In the genomic region with DNA sequence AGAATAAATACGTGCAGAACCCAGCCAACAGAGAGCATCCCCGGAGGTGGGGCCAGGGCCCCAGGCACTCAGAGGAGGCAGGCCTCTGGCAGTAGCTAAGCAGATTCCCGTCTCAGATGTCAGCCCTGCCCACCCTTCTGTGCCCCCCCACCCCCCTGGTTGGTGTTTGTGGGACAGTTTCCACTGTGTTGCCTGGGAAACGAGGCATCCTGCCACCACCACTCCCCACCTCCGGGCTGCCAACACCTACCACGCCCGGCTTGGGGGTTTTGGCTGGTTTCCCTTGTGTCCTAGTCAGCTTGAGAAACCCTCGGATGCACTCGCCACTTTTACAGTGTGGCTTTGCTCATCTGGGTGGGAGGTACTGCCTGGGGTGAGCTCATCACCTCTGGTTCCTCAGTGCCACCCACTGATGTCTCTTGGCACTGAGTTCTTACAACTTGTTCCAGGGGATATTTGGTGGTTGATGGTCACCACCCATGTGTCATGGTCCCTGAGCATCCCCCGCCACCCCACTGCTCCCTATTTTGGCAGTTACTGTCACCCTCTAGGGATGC, we compare ENCODE assay signal across 8 cellular contexts.
A peak's percentile ranks its signal among the peaks of the same experiment; 100 is the strongest.
DNase-seq lines count a peak whose midpoint lies in the region; ATAC-seq and TF ChIP-seq lines count a peak whose summit lies in the region.

No MANE protein-coding gene starts in this region.

- no peaks in the 10 kb centered on the region for H3K9me3 Mint-ChIP-seq in HFFc6

- peak; percentile 94 for DNase-seq in HFFc6
- peak; percentile 55 for DNase-seq in T follicular helper cell (ENCODE audit: low read depth)
- peak; percentile 41 for DNase-seq in activated naive CD8-positive, alpha-beta T cell treated with anti-CD3 and anti-CD28 coated beads, Interleukin-2, amount 50 U/mL, for 16 hours (ENCODE audit: low read depth, low spot score)
- peak; percentile 85 for DNase-seq in kidney glomerular epithelial cell (lab: John Stamatoyannopoulos, UW)
- peak; percentile 83 for DNase-seq in stimulated activated CD8-positive, alpha-beta memory T cell treated with anti-CD3 and anti-CD28 coated beads, Interleukin-4, amount 100 ng/mL, for 24 hours (ENCODE audit: low read depth)
- DNase-seq in globus pallidus (ENCODE audit: low spot score), result no peak
- no peak for DNase-seq in NCI-H2107 (lab: John Stamatoyannopoulos, UW)

- H3K4me1 Mint-ChIP-seq in HFFc6 (ENCODE audit: low read depth), result peaks cover 48% of the 10 kb centered on the region

- H3K27me3 Mint-ChIP-seq in HFFc6 (ENCODE audit: insufficient read depth), result no peaks in the 10 kb centered on the region

- H3K4me3 Mint-ChIP-seq in HFFc6, result peak overlapping the region; percentile 51

- peak overlapping the region; percentile 87 for H3K27ac Mint-ChIP-seq in HFFc6

- no peak for ATAC-seq in HG03432 (IDR thresholded peaks at IDR 0.05; ENCODE audit: unreplicated experiment)

- no peak for TF ChIP-seq CTCF in HFFc6 (IDR thresholded peaks at IDR 0.05)

- H3K36me3 Mint-ChIP-seq in HFFc6 (ENCODE audit: low read depth), result no peaks in the 10 kb centered on the region

Comparison
In these comparisons a context has a peak if more than half of its experiments do, and no peak if none do; other contexts are left out.
1. DNase-seq: peak in HFFc6 (single experiment), T follicular helper cell (single experiment), activated naive CD8-positive, alpha-beta T cell treated with anti-CD3 and anti-CD28 coated beads, Interleukin-2, amount 50 U/mL, for 16 hours (single experiment), kidney glomerular epithelial cell (single experiment) and stimulated activated CD8-positive, alpha-beta memory T cell treated with anti-CD3 and anti-CD28 coated beads, Interleukin-4, amount 100 ng/mL, for 24 hours (single experiment); none in globus pallidus (single experiment) and NCI-H2107 (single experiment).